Comparison of ENCODE assay signal across 1 cellular context in the genomic region with DNA sequence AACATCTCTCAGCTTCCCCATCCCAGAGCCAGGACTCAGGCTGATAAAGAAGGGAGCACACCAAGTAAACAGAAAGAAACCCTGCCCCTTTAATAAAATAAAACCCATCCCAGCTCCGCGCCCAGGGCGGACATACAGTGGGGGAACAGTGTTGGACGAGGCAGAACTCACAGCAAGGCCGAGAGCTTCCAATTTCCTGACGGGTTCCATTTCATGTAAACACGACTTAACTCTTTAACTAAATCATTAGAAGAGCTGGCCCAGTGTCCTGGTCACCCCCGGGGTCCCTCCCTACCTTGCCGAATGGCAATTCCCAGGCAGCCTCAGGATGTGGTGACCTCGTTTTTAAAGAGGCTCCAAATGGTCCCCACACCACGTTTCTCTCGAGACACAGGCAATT.
TF ChIP-seq lines count a peak whose summit lies in the region.

No MANE protein-coding gene starts in this region.

TF ChIP-seq in SK-N-SH, 30 proteins besides CTCF, POLR2A, EP300 and RAD21 (continued from another document):
- TF ChIP-seq, protein P1, sequence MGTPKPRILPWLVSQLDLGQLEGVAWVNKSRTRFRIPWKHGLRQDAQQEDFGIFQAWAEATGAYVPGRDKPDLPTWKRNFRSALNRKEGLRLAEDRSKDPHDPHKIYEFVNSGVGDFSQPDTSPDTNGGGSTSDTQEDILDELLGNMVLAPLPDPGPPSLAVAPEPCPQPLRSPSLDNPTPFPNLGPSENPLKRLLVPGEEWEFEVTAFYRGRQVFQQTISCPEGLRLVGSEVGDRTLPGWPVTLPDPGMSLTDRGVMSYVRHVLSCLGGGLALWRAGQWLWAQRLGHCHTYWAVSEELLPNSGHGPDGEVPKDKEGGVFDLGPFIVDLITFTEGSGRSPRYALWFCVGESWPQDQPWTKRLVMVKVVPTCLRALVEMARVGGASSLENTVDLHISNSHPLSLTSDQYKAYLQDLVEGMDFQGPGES (IDR thresholded peaks at IDR 0.05; ENCODE audit: low read depth, low read length), result no peak
- TF ChIP-seq, protein P2, sequence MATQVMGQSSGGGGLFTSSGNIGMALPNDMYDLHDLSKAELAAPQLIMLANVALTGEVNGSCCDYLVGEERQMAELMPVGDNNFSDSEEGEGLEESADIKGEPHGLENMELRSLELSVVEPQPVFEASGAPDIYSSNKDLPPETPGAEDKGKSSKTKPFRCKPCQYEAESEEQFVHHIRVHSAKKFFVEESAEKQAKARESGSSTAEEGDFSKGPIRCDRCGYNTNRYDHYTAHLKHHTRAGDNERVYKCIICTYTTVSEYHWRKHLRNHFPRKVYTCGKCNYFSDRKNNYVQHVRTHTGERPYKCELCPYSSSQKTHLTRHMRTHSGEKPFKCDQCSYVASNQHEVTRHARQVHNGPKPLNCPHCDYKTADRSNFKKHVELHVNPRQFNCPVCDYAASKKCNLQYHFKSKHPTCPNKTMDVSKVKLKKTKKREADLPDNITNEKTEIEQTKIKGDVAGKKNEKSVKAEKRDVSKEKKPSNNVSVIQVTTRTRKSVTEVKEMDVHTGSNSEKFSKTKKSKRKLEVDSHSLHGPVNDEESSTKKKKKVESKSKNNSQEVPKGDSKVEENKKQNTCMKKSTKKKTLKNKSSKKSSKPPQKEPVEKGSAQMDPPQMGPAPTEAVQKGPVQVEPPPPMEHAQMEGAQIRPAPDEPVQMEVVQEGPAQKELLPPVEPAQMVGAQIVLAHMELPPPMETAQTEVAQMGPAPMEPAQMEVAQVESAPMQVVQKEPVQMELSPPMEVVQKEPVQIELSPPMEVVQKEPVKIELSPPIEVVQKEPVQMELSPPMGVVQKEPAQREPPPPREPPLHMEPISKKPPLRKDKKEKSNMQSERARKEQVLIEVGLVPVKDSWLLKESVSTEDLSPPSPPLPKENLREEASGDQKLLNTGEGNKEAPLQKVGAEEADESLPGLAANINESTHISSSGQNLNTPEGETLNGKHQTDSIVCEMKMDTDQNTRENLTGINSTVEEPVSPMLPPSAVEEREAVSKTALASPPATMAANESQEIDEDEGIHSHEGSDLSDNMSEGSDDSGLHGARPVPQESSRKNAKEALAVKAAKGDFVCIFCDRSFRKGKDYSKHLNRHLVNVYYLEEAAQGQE (IDR thresholded peaks at IDR 0.05; ENCODE audit: low read depth, low read length), result no peak
- TF ChIP-seq, protein P3, sequence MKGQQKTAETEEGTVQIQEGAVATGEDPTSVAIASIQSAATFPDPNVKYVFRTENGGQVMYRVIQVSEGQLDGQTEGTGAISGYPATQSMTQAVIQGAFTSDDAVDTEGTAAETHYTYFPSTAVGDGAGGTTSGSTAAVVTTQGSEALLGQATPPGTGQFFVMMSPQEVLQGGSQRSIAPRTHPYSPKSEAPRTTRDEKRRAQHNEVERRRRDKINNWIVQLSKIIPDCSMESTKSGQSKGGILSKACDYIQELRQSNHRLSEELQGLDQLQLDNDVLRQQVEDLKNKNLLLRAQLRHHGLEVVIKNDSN (IDR thresholded peaks at IDR 0.05; ENCODE audit: borderline replicate concordance, low read depth), result no peak
- no peak for TF ChIP-seq SMC3 (IDR thresholded peaks at IDR 0.05; ENCODE audit: low read depth, low read length)
- TF ChIP-seq, protein P4, sequence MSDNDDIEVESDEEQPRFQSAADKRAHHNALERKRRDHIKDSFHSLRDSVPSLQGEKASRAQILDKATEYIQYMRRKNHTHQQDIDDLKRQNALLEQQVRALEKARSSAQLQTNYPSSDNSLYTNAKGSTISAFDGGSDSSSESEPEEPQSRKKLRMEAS (IDR thresholded peaks at IDR 0.05; ENCODE audit: low read depth), result no peak
- TF ChIP-seq, protein P5, sequence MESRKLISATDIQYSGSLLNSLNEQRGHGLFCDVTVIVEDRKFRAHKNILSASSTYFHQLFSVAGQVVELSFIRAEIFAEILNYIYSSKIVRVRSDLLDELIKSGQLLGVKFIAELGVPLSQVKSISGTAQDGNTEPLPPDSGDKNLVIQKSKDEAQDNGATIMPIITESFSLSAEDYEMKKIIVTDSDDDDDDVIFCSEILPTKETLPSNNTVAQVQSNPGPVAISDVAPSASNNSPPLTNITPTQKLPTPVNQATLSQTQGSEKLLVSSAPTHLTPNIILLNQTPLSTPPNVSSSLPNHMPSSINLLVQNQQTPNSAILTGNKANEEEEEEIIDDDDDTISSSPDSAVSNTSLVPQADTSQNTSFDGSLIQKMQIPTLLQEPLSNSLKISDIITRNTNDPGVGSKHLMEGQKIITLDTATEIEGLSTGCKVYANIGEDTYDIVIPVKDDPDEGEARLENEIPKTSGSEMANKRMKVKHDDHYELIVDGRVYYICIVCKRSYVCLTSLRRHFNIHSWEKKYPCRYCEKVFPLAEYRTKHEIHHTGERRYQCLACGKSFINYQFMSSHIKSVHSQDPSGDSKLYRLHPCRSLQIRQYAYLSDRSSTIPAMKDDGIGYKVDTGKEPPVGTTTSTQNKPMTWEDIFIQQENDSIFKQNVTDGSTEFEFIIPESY (IDR thresholded peaks at IDR 0.05; ENCODE audit: borderline replicate concordance, low read depth), result no peak
- TF ChIP-seq RFX5 (IDR thresholded peaks at IDR 0.05; ENCODE audit: low read length), result no peak
- no peak for TF ChIP-seq FOSL2 (IDR thresholded peaks at IDR 0.05; ENCODE audit: borderline replicate concordance, low read depth)
TF ChIP-seq in SK-N-SH: peak in this region for 0.
